ENCODE assay signal across 1 cellular context in genomic region chr9:137588311-137588710, GRCh38.
TF ChIP-seq lines count a peak whose summit lies in the region.

No MANE protein-coding gene starts in this region.

TF ChIP-seq in GM23338, 12 proteins besides CTCF, POLR2A, EP300 and RAD21 (continued from another document):
- TF ChIP-seq REST (IDR thresholded peaks at IDR 0.05; ENCODE audit: unreplicated experiment), result no peak
- no peak for TF ChIP-seq EZH2phosphoT487 (IDR thresholded peaks at IDR 0.05; ENCODE audit: unreplicated experiment)
- no peak for TF ChIP-seq JUNB (IDR thresholded peaks at IDR 0.05; ENCODE audit: unreplicated experiment)
- no peak for TF ChIP-seq STAT1 (IDR thresholded peaks at IDR 0.05; ENCODE audit: unreplicated experiment)
- no peak for TF ChIP-seq ZNF462 (CRISPR knock-in tag; IDR thresholded peaks at IDR 0.05)
